ENCODE assay signal across 1 cellular context in the genomic region with DNA sequence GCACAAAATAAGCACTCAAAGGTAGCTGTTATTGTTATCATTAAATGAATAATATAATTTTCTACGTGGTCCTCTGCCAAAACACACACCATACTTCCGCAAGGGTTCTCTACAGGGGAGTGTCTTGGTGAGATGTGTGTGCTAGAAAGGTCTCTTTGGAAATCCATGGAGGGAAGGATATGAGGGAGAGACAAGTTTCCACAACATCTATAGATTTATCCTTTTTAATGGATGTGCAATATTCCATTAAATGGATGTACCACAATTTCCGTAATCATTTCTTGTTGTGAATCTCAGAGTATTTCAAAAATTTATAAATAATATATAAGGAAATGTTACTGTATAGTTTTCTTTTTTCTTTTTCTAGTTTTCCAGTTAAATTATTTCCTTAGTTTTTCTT.
TF ChIP-seq lines count a peak whose summit lies in the region.

No MANE protein-coding gene starts in this region.

TF ChIP-seq in GM12878, 131 proteins besides CTCF, POLR2A, EP300 and RAD21:
- TF ChIP-seq RELA (IDR thresholded peaks at IDR 0.05; ENCODE audit: borderline replicate concordance, partially characterized antibody): no peak
- TF ChIP-seq, protein P1, sequence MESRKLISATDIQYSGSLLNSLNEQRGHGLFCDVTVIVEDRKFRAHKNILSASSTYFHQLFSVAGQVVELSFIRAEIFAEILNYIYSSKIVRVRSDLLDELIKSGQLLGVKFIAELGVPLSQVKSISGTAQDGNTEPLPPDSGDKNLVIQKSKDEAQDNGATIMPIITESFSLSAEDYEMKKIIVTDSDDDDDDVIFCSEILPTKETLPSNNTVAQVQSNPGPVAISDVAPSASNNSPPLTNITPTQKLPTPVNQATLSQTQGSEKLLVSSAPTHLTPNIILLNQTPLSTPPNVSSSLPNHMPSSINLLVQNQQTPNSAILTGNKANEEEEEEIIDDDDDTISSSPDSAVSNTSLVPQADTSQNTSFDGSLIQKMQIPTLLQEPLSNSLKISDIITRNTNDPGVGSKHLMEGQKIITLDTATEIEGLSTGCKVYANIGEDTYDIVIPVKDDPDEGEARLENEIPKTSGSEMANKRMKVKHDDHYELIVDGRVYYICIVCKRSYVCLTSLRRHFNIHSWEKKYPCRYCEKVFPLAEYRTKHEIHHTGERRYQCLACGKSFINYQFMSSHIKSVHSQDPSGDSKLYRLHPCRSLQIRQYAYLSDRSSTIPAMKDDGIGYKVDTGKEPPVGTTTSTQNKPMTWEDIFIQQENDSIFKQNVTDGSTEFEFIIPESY (IDR thresholded peaks at IDR 0.05): no peak
- TF ChIP-seq GABPA (IDR thresholded peaks at IDR 0.05; ENCODE audit: low read depth): no peak
- TF ChIP-seq BCL11A (IDR thresholded peaks at IDR 0.05; ENCODE audit: low read depth, low read length): no peak
- TF ChIP-seq, protein P2, sequence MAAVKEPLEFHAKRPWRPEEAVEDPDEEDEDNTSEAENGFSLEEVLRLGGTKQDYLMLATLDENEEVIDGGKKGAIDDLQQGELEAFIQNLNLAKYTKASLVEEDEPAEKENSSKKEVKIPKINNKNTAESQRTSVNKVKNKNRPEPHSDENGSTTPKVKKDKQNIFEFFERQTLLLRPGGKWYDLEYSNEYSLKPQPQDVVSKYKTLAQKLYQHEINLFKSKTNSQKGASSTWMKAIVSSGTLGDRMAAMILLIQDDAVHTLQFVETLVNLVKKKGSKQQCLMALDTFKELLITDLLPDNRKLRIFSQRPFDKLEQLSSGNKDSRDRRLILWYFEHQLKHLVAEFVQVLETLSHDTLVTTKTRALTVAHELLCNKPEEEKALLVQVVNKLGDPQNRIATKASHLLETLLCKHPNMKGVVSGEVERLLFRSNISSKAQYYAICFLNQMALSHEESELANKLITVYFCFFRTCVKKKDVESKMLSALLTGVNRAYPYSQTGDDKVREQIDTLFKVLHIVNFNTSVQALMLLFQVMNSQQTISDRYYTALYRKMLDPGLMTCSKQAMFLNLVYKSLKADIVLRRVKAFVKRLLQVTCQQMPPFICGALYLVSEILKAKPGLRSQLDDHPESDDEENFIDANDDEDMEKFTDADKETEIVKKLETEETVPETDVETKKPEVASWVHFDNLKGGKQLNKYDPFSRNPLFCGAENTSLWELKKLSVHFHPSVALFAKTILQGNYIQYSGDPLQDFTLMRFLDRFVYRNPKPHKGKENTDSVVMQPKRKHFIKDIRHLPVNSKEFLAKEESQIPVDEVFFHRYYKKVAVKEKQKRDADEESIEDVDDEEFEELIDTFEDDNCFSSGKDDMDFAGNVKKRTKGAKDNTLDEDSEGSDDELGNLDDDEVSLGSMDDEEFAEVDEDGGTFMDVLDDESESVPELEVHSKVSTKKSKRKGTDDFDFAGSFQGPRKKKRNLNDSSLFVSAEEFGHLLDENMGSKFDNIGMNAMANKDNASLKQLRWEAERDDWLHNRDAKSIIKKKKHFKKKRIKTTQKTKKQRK (IDR thresholded peaks at IDR 0.05; ENCODE audit: low read depth, low read length): no peak
- TF ChIP-seq ZBTB40 (IDR thresholded peaks at IDR 0.05; ENCODE audit: borderline replicate concordance): no peak
- no peak for TF ChIP-seq CBX5 (IDR thresholded peaks at IDR 0.05; ENCODE audit: low read depth)
- TF ChIP-seq FOS (IDR thresholded peaks at IDR 0.05; ENCODE audit: borderline replicate concordance, extremely low read depth, insufficient read length): no peak
- TF ChIP-seq NBN (IDR thresholded peaks at IDR 0.05): no peak
- TF ChIP-seq ASH2L (IDR thresholded peaks at IDR 0.05; ENCODE audit: borderline replicate concordance, low read depth): no peak
- TF ChIP-seq, protein P3, sequence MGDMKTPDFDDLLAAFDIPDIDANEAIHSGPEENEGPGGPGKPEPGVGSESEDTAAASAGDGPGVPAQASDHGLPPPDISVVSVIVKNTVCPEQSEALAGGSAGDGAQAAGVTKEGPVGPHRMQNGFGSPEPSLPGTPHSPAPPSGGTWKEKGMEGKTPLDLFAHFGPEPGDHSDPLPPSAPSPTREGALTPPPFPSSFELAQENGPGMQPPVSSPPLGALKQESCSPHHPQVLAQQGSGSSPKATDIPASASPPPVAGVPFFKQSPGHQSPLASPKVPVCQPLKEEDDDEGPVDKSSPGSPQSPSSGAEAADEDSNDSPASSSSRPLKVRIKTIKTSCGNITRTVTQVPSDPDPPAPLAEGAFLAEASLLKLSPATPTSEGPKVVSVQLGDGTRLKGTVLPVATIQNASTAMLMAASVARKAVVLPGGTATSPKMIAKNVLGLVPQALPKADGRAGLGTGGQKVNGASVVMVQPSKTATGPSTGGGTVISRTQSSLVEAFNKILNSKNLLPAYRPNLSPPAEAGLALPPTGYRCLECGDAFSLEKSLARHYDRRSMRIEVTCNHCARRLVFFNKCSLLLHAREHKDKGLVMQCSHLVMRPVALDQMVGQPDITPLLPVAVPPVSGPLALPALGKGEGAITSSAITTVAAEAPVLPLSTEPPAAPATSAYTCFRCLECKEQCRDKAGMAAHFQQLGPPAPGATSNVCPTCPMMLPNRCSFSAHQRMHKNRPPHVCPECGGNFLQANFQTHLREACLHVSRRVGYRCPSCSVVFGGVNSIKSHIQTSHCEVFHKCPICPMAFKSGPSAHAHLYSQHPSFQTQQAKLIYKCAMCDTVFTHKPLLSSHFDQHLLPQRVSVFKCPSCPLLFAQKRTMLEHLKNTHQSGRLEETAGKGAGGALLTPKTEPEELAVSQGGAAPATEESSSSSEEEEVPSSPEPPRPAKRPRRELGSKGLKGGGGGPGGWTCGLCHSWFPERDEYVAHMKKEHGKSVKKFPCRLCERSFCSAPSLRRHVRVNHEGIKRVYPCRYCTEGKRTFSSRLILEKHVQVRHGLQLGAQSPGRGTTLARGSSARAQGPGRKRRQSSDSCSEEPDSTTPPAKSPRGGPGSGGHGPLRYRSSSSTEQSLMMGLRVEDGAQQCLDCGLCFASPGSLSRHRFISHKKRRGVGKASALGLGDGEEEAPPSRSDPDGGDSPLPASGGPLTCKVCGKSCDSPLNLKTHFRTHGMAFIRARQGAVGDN (IDR thresholded peaks at IDR 0.05): no peak
- TF ChIP-seq MEF2A (IDR thresholded peaks at IDR 0.05; ENCODE audit: insufficient read depth, low read depth, low read length): no peak
- no peak for TF ChIP-seq YY1 (IDR thresholded peaks at IDR 0.05; ENCODE audit: low read depth, low read length)
